In genomic region chr9:134136997-134137302, GRCh38 we compare ENCODE assay signal across 1 cellular context.
TF ChIP-seq lines count a peak whose summit lies in the region.

No MANE protein-coding gene starts in this region.

TF ChIP-seq in H1, 55 proteins besides CTCF, POLR2A, EP300 and RAD21:
- no peak for TF ChIP-seq ATF2 (IDR thresholded peaks at IDR 0.05; ENCODE audit: low read length)
- TF ChIP-seq CREB1 (IDR thresholded peaks at IDR 0.05) = no peak
- TF ChIP-seq CBX8 (IDR thresholded peaks at IDR 0.05; ENCODE audit: borderline replicate concordance, low read depth, low read length) = no peak
- TF ChIP-seq CEBPB (IDR thresholded peaks at IDR 0.05; ENCODE audit: low read depth, low read length) = no peak
- no peak for TF ChIP-seq SP1 (IDR thresholded peaks at IDR 0.05; ENCODE audit: low read depth, low read length)
- TF ChIP-seq ATF3 (IDR thresholded peaks at IDR 0.05; ENCODE audit: insufficient read depth, low read depth, low read length) = no peak
- TF ChIP-seq TBP (IDR thresholded peaks at IDR 0.05; ENCODE audit: low read depth, low read length) = no peak
